24 cellular contexts compared by ENCODE assay signal in the genomic region with DNA sequence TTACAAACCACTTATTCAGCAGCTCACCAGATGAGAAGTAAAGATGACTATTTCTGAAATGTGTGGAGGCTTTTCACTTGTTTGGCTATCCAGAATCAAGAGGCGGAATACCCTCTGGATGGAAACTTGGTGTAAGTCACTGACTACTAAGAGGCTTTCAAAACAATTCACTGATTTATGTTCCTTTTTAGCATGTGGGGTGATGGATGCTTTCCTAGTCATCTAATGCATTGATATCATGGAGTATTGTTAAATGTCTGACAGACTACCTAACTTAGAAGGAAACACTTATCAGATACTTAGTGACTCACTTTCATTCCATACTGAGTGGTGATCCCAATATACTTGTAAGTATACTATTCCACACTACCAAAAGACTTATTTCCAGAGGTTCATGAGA.
DNase-seq lines count a peak whose midpoint lies in the region; ATAC-seq lines count a peak whose summit lies in the region.
"Had no signal": no experiment of that assay in that cellular context is flagged by ENCODE, and none has a peak within 500 bp of the region (broad histone marks: within the 10 kb centered on the region; RNA-seq: fewer than 3 reads in every experiment).

No MANE protein-coding gene starts in this region.

- DNase-seq in A172 (ENCODE audit: low spot score), result peak; percentile 78
- peak; percentile 58 for DNase-seq in GM23248
- peak; percentile 25 for DNase-seq in adipocyte (ENCODE audit: low read depth)
- peak; percentile 40 for DNase-seq in fibroblast of peridontal ligament (ENCODE audit: extremely low read depth)
- DNase-seq in activated naive CD4-positive, alpha-beta T cell treated with Interleukin-2 at 50 U/mL for 16 hours, result no peak
- DNase-seq in NCI-H1105 treated with DMSO at 0.1 percent for 48 hours (lab: John Stamatoyannopoulos, UW), result no peak
- no peak for DNase-seq in activated naive CD4-positive, alpha-beta T cell treated with anti-CD3 and anti-CD28 coated beads, Interleukin-2, amount 50 U/mL, for 16 hours
- DNase-seq: activated CD4-positive, CD25-positive, alpha-beta regulatory T cell; activated T-cell treated with anti-CD3 and anti-CD28 coated beads, Interleukin-2, amount 50 U/mL, for 48 hours; cortex of kidney; DMS 273 treated with DMSO at 0.1 percent for 48 hours; GF-D8; KBM-7; NCI-H2081; NCI-H524; RPMI8226; stimulated activated CD4-positive, alpha-beta T cell treated with anti-CD3 and anti-CD28 coated beads, Interleukin-1b, Interleukin-23, amount 100 ng/mL, for 48 hours; testis had no signal

- H3K4me3 ChIP-seq in GM23248, result no peak overlapping the region
- H3K4me3 ChIP-seq in adipocyte (ENCODE audit: low read length), result no peak overlapping the region
- H3K4me3 ChIP-seq: A549, SK-N-MC, testis had no signal

- no peaks in the 10 kb centered on the region for H4K20me1 ChIP-seq in GM23248 (ENCODE audit: insufficient read depth)

- in situ Hi-C loops in GM23248 (cut with MboI), result no loop called here

- no peaks in the 10 kb centered on the region for H3K9me2 ChIP-seq in GM23248 (ENCODE audit: insufficient read depth)

- peak overlapping the region; percentile 49 for H3K4me2 ChIP-seq in GM23248 (ENCODE audit: unreplicated experiment)
- H3K4me2 ChIP-seq: A549 had no signal

- H3K9ac ChIP-seq in GM23248, result no peak overlapping the region
- no peak overlapping the region for H3K9ac ChIP-seq in adipocyte (ENCODE audit: low read length)

- WGBS in GM23248 (ENCODE audit: low coverage in 1 of 2, low lambda C conversion rate in 2 of 2, missing lambda C conversion rate in 2 of 2), 2 experiments, result 43 to 58% methylated on average over 1 of the region's 1 CpG

- peaks cover 41% of the 10 kb centered on the region for H3K4me1 ChIP-seq in GM23248 (ENCODE audit: insufficient read depth)
- H3K4me1 ChIP-seq in adipocyte (ENCODE audit: control insufficient read depth, insufficient read depth, low read length), result peaks cover 8% of the 10 kb centered on the region
- H3K4me1 ChIP-seq: testis had no signal

- H3F3A ChIP-seq in GM23248 (ENCODE audit: insufficient read depth), result peaks cover 13% of the 10 kb centered on the region; the same call in 1 of the 2 replicates

- no peak overlapping the region for H2AFZ ChIP-seq in GM23248

- H3K27me3 ChIP-seq in GM23248 (replicated peaks; ENCODE audit: insufficient read depth) (no peaks in the 10 kb centered on the region), adipocyte (replicated peaks; ENCODE audit: control insufficient read depth, insufficient read depth, low read length) (no peaks in the 10 kb centered on the region)
- H3K27me3 ChIP-seq: testis had no signal

- H3K79me2 ChIP-seq in GM23248 (ENCODE audit: insufficient read depth), result no peaks in the 10 kb centered on the region

- H3K27ac ChIP-seq in GM23248, result peak overlapping the region; percentile 15
- H3K27ac ChIP-seq: A549, C4-2B, SK-N-MC, testis had no signal

- H3K9me3 ChIP-seq in GM23248 (ENCODE audit: low read depth), result no peaks in the 10 kb centered on the region
- H3K9me3 ChIP-seq in adipocyte (ENCODE audit: control insufficient read depth, low read length), result no peaks in the 10 kb centered on the region
- H3K9me3 ChIP-seq: A549, testis had no signal

- H3K36me3 ChIP-seq in GM23248 (ENCODE audit: low read depth) (no peaks in the 10 kb centered on the region), adipocyte (ENCODE audit: control insufficient read depth, insufficient read depth, low read length, severe bottlenecking) (no peaks in the 10 kb centered on the region)

- no peak for ATAC-seq in HG02970 (IDR thresholded peaks at IDR 0.05; ENCODE audit: low FRiP score, unreplicated experiment)
- ATAC-seq: A549; left lobe of liver; stimulated activated memory B cell treated with anti-CD40 and anti-IgM and Interleukin-4, amounts not matched to agents 10 μg/mL and 1 μg/mL and 100 μg/mL, for 72 hours had no signal

Comparison
In these comparisons a context has a peak if more than half of its experiments do, and no peak if none do; other contexts are left out.
1. DNase-seq: peak in A172 (single experiment), GM23248 (single experiment), adipocyte (single experiment) and fibroblast of peridontal ligament (single experiment); none in activated naive CD4-positive, alpha-beta T cell treated with Interleukin-2 at 50 U/mL for 16 hours (single experiment), NCI-H1105 treated with DMSO at 0.1 percent for 48 hours (single experiment) and activated naive CD4-positive, alpha-beta T cell treated with anti-CD3 and anti-CD28 coated beads, Interleukin-2, amount 50 U/mL, for 16 hours (single experiment).